Comparison of ENCODE assay signal across 8 cellular contexts in the genomic region with DNA sequence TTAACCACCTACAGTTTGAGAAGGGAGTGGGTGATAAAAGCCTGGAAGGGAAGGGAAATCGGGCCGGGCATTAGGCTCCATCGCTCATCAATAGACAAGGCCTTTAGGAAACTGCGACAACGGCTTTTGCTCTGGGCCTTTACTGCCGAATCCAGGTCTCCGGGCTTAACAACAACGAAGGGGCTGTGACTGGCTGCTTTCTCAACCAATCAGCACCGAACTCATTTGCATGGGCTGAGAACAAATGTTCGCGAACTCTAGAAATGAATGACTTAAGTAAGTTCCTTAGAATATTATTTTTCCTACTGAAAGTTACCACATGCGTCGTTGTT. TPM values are rescaled to one million over a fixed set of nuclear protein-coding genes. Genes with fewer than 3 reads are reported as not detected.
DNase-seq lines count a peak whose midpoint lies in the region; ATAC-seq lines count a peak whose summit lies in the region.

No MANE protein-coding gene starts in this region.

- peaks cover 15% of the 10 kb centered on the region for H3K4me1 ChIP-seq in HUES64 (ENCODE audit: insufficient read depth, low read length)
- H3K4me1 ChIP-seq in NT2/D1 (ENCODE audit: insufficient read depth, insufficient read length) = peaks cover 31% of the 10 kb centered on the region

- 4% methylated on average over 11 of the region's 13 CpGs for WGBS in HUES64

- peak overlapping the region; percentile 82 for H3K9ac ChIP-seq in HUES64 (ENCODE audit: low read depth, low read length)
- peak overlapping the region; percentile 100 for H3K9ac ChIP-seq in NT2/D1 (ENCODE audit: insufficient read length, low read depth)

- H3K4me3 ChIP-seq in HUES64 (ENCODE audit: low read length) (peak overlapping the region; percentile 81), NT2/D1 (ENCODE audit: insufficient read length, low read depth) (peak overlapping the region; percentile 13)

- DNase-seq in COLO668 (lab: John Stamatoyannopoulos, UW; ENCODE audit: unreplicated experiment) (peak; percentile 60), NT2/D1 (ENCODE audit: low read depth, low spot score) (peak; percentile 99), epithelial cell of prostate (ENCODE audit: low read depth, low spot score) (peak; percentile 62), middle frontal gyrus (ENCODE audit: extremely low spot score, low spot score) (peak; percentile 88)
- DNase-seq in activated T-cell treated with anti-CD3 and anti-CD28 coated beads, Interleukin-2, amount 50 U/mL, for 1 hour = peak; percentile 69
- peak; percentile 72 for DNase-seq in stimulated activated naive CD8-positive, alpha-beta T cell treated with anti-CD3 and anti-CD28 coated beads, Interleukin-15, Interleukin-2, amounts not matched to agents 100 U/mL and 50 U/mL, for 24 hours

- peak overlapping the region; percentile 90 for H3K27ac ChIP-seq in HUES64 (ENCODE audit: low read depth, low read length)
- H3K27ac ChIP-seq in epithelial cell of prostate = peak overlapping the region; percentile 88

- no peaks in the 10 kb centered on the region for H3K9me3 ChIP-seq in HUES64 (ENCODE audit: insufficient read depth, low read depth, low read length)
- H3K9me3 ChIP-seq in NT2/D1 (ENCODE audit: insufficient read depth, low read length) = no peaks in the 10 kb centered on the region

- H3K27me3 ChIP-seq in HUES64 (ENCODE audit: insufficient read depth, low read length) (no peaks in the 10 kb centered on the region), NT2/D1 (ENCODE audit: insufficient read depth, insufficient read length) (no peaks in the 10 kb centered on the region)

- H3K36me3 ChIP-seq in HUES64 (ENCODE audit: insufficient read depth, low read length) = peaks cover 30% of the 10 kb centered on the region
- H3K36me3 ChIP-seq in NT2/D1 (ENCODE audit: insufficient read depth, insufficient read length, low read length) = peaks cover 63% of the 10 kb centered on the region

- ATAC-seq in GM21423 (IDR thresholded peaks at IDR 0.05; ENCODE audit: unreplicated experiment) = peak; percentile 23
- peak; percentile 24 for ATAC-seq in stimulated activated naive CD8-positive, alpha-beta T cell treated with anti-CD3 and anti-CD28 coated beads, Interleukin-15, Interleukin-2, amounts not matched to agents 100 U/mL and 50 U/mL, for 24 hours

RNA-seq across cellular contexts. Expression of gene RNU7-1, which starts 0.3 kb away (rescaled TPM):
- not detected for polyA plus RNA-seq in HUES64 (2013, experiment 1 of 2)
- not detected for polyA plus RNA-seq in HUES64 (2013, experiment 2 of 2)

RNA-seq across cellular contexts. Expression of gene C12orf57, which starts 0.5 kb away (rescaled TPM):
- 174 TPM for polyA plus RNA-seq in HUES64 (2013, experiment 1 of 2)
- 162 TPM for polyA plus RNA-seq in HUES64 (2013, experiment 2 of 2)

RNA-seq across cellular contexts. Expression of gene PTPN6, which starts 7.8 kb away (rescaled TPM):
- 12.0 TPM for polyA plus RNA-seq in HUES64 (2013, experiment 1 of 2)
- polyA plus RNA-seq in HUES64 (2013, experiment 2 of 2) = 12.2 TPM

RNA-seq across cellular contexts. Expression of gene ATN1, which starts 15.6 kb away (rescaled TPM):
- 63.0 TPM for polyA plus RNA-seq in HUES64 (2013, experiment 1 of 2)
- 65.5 TPM for polyA plus RNA-seq in HUES64 (2013, experiment 2 of 2)

RNA-seq across cellular contexts. Expression of gene PHB2, which starts 27.1 kb away (rescaled TPM):
- 303 TPM for polyA plus RNA-seq in HUES64 (2013, experiment 1 of 2)
- 286 TPM for polyA plus RNA-seq in HUES64 (2013, experiment 2 of 2)

Comparison
In these comparisons a context has a peak if more than half of its experiments do, and no peak if none do; other contexts are left out.
1. Peak in every context shown above with its lines: DNase-seq, ATAC-seq, H3K4me3 ChIP-seq and H3K27ac ChIP-seq.